In genomic region chr6:31899882-31900722, GRCh38 we compare ENCODE assay signal across 13 cellular contexts. TPM values are rescaled to one million over a fixed set of nuclear protein-coding genes. Genes with fewer than 3 reads are reported as not detected.
DNase-seq lines count a peak whose midpoint lies in the region; ATAC-seq and TF ChIP-seq lines count a peak whose summit lies in the region.
"Had no signal": no experiment of that assay in that cellular context is flagged by ENCODE, and none has a peak within 500 bp of the region (broad histone marks: within the 10 kb centered on the region; RNA-seq: fewer than 3 reads in every experiment).

No MANE protein-coding gene starts in this region.

- H3K4me1 ChIP-seq in A673 (ENCODE audit: insufficient read depth, low read length, poor library complexity, severe bottlenecking) = peaks cover 28% of the 10 kb centered on the region
- H3K4me1 ChIP-seq in DND-41 (ENCODE audit: insufficient read depth, low read length) = peaks cover 52% of the 10 kb centered on the region

- H4K20me1 ChIP-seq in DND-41 (ENCODE audit: insufficient read depth, low read length) = peaks cover 3% of the 10 kb centered on the region; the same call in 1 of the 2 replicates

- H3K9me3 ChIP-seq in A673 (ENCODE audit: low read depth, low read length, poor library complexity, severe bottlenecking) (no peaks in the 10 kb centered on the region), DND-41 (ENCODE audit: insufficient read depth, low read length, severe bottlenecking) (no peaks in the 10 kb centered on the region)
- H3K9me3 ChIP-seq: body of pancreas, ovary had no signal

- no TSS peak for BruUV-seq in A673 (replicated peaks; lab: Mats Ljungman, UMichigan)

- peaks cover 60% of the 10 kb centered on the region for H3K79me2 ChIP-seq in DND-41 (ENCODE audit: insufficient read depth, low read length)

- H3K27me3 ChIP-seq in A673 (replicated peaks; ENCODE audit: insufficient read depth, low read depth, low read length, poor library complexity) (no peaks in the 10 kb centered on the region), DND-41 (ENCODE audit: insufficient read depth, low read length, poor library complexity) (no peaks in the 10 kb centered on the region)
- H3K27me3 ChIP-seq: body of pancreas, ovary had no signal

- no peak overlapping the region for H2AFZ ChIP-seq in DND-41 (ENCODE audit: low read depth, low read length)

- peaks cover 7% of the 10 kb centered on the region for H3K36me3 Mint-ChIP-seq in activated CD8-positive, alpha-beta T cell treated with anti-CD3 and anti-CD28 coated beads for 36 hours (ENCODE audit: low read depth)
- no peaks in the 10 kb centered on the region for H3K36me3 Mint-ChIP-seq in mesothelial cell of epicardium

- peak overlapping the region; percentile 28 for H3K4me3 Mint-ChIP-seq in activated CD8-positive, alpha-beta T cell treated with anti-CD3 and anti-CD28 coated beads for 36 hours
- peak overlapping the region; percentile 68 for H3K4me3 Mint-ChIP-seq in mesothelial cell of epicardium

- H3K27ac ChIP-seq in A673 (ENCODE audit: low read depth, low read length, poor library complexity, severe bottlenecking) (peak overlapping the region; percentile 67), DND-41 (ENCODE audit: low read length) (no peak overlapping the region)

- H3K4me3 ChIP-seq in A673 (ENCODE audit: low read depth, low read length, poor library complexity, severe bottlenecking) (no peak overlapping the region), DND-41 (ENCODE audit: low read depth in 1 of 2, low read length in 2 of 2) (peak overlapping the region in 1 of 2 experiments; percentile 25; a peak in 1 of 4 replicates)
- H3K4me3 ChIP-seq: body of pancreas had no signal

- ATAC-seq in DND-41 (ENCODE audit: insufficient read depth, low read depth) = no peak
- ATAC-seq in activated CD8-positive, alpha-beta T cell treated with anti-CD3 and anti-CD28 coated beads for 36 hours = no peak
- no peak for ATAC-seq in HG02884 (IDR thresholded peaks at IDR 0.05; ENCODE audit: unreplicated experiment)
- no peak for ATAC-seq in GM18858 (IDR thresholded peaks at IDR 0.05; ENCODE audit: unreplicated experiment)
- ATAC-seq in HG03039 (IDR thresholded peaks at IDR 0.05; ENCODE audit: unreplicated experiment) = no peak
- ATAC-seq: body of pancreas had no signal

- intact Hi-C loops in A673 (cut with micrococcal nuclease; ENCODE audit: unreplicated experiment) = loop anchor here (2.0 to 10.0 kb wide), 2 partner anchors 37 to 355 kb away; partner anchors contain the start of genes ATP6V1G2, DDX39B, NEU1 and NFKBIL1
- intact Hi-C loops in activated CD8-positive, alpha-beta T cell treated with anti-CD3 and anti-CD28 coated beads for 36 hours (cut with micrococcal nuclease) = no loop called here

- peaks cover 36% of the 10 kb centered on the region for H3K4me1 Mint-ChIP-seq in activated CD8-positive, alpha-beta T cell treated with anti-CD3 and anti-CD28 coated beads for 36 hours (ENCODE audit: low read depth)
- H3K4me1 Mint-ChIP-seq in mesothelial cell of epicardium = peaks cover 38% of the 10 kb centered on the region

- no peaks in the 10 kb centered on the region for H3K9me3 Mint-ChIP-seq in activated CD8-positive, alpha-beta T cell treated with anti-CD3 and anti-CD28 coated beads for 36 hours
- H3K9me3 Mint-ChIP-seq in mesothelial cell of epicardium = no peaks in the 10 kb centered on the region

- H3K9ac ChIP-seq in DND-41 (ENCODE audit: low read depth, low read length) = peak overlapping the region; percentile 79; the same call in 1 of the 2 replicates

- CTCF ChIA-PET in A673 (lab: Charles Lee) = no interaction called here
- CTCF ChIA-PET in activated CD8-positive, alpha-beta T cell treated with anti-CD3 and anti-CD28 coated beads for 36 hours (lab: Charles Lee) = no interaction called here

- H3K27me3 Mint-ChIP-seq in activated CD8-positive, alpha-beta T cell treated with anti-CD3 and anti-CD28 coated beads for 36 hours = no peaks in the 10 kb centered on the region
- no peaks in the 10 kb centered on the region for H3K27me3 Mint-ChIP-seq in mesothelial cell of epicardium (ENCODE audit: low read depth)

- POLR2A ChIA-PET in A673 (lab: Charles Lee; ENCODE audit: low non-redundant PET) = no interaction called here
- POLR2A ChIA-PET in activated CD8-positive, alpha-beta T cell treated with anti-CD3 and anti-CD28 coated beads for 36 hours (lab: Charles Lee) = interaction anchor here (2.1 kb wide), 1 partner anchor 59 kb away, joined by 9 read pairs; the partner anchor contains the start of genes NELFE and SKIC2

- no peak overlapping the region for H3K27ac Mint-ChIP-seq in activated CD8-positive, alpha-beta T cell treated with anti-CD3 and anti-CD28 coated beads for 36 hours
- H3K27ac Mint-ChIP-seq in mesothelial cell of epicardium = no peak overlapping the region

- TF ChIP-seq CTCF in A673 (conservative IDR thresholded peaks at IDR 0.05; ENCODE audit: low read depth, low read length) = no peak
- TF ChIP-seq CTCF in DND-41 (IDR thresholded peaks at IDR 0.05; ENCODE audit: borderline replicate concordance, extremely low read depth, low read length, poor library complexity, severe bottlenecking) = no peak
- TF ChIP-seq CTCF in activated CD8-positive, alpha-beta T cell treated with anti-CD3 and anti-CD28 coated beads for 36 hours (IDR thresholded peaks at IDR 0.05) = no peak
- no peak for TF ChIP-seq CTCF in mesothelial cell of epicardium (IDR thresholded peaks at IDR 0.05; ENCODE audit: unreplicated experiment)

- peak overlapping the region; percentile 88 for H3K4me2 ChIP-seq in DND-41 (ENCODE audit: insufficient read depth, low read length)

- H3K36me3 ChIP-seq in A673 (ENCODE audit: insufficient read depth, low read length, poor library complexity, severe bottlenecking) (peaks cover 12% of the 10 kb centered on the region), DND-41 (ENCODE audit: insufficient read depth, low read length) (peaks cover 27% of the 10 kb centered on the region)
- H3K36me3 ChIP-seq: ovary had no signal

- DNase-seq in A673 (ENCODE audit: low spot score) (no peak), DND-41 (peak; percentile 15), mesothelial cell of epicardium (ENCODE audit: low spot score in 2 of 2, unreplicated experiment in 2 of 2) (no peak), NCI-H524 treated with DMSO at 0.1 percent for 48 hours (lab: John Stamatoyannopoulos, UW) (no peak)
- DNase-seq in activated CD8-positive, alpha-beta T cell treated with anti-CD3 and anti-CD28 coated beads for 36 hours = peak; percentile 34
- DNase-seq: NCI-H187; NK-92 treated with Interleukin-12 subunit alpha and Interleukin-12 subunit beta, amount 100 ng/mL, for 24 hours; ovary; stimulated activated naive CD4-positive, alpha-beta T cell had no signal

RNA-seq across cellular contexts. Expression of gene ZBTB12, which starts 1.8 kb away (rescaled TPM):
- total RNA-seq in A673 (2021) (21.3 and 25.5 TPM in 2 replicates), mesothelial cell of epicardium (35.3 to 37.1 TPM (median 35.9 TPM) in 3 replicates)
- total RNA-seq in activated CD8-positive, alpha-beta T cell treated with anti-CD3 and anti-CD28 coated beads for 36 hours = 1 to 10 TPM; 1.8 to 2.1 TPM

RNA-seq across cellular contexts. Expression of gene EHMT2, which starts 2.6 kb away (rescaled TPM):
- total RNA-seq in A673 (2021) (117 TPM in 2 replicates), mesothelial cell of epicardium (127 to 135 TPM (median 129 TPM) in 3 replicates)
- 10 to 100 TPM; 55.4 to 56.8 TPM for total RNA-seq in activated CD8-positive, alpha-beta T cell treated with anti-CD3 and anti-CD28 coated beads for 36 hours

RNA-seq across cellular contexts. Expression of gene SLC44A4, which starts 21.3 kb away (rescaled TPM):
- total RNA-seq in A673 (2021) (not detected in 2 replicates), mesothelial cell of epicardium (0.40 to 0.94 TPM (median 0.66 TPM) in 3 replicates)
- total RNA-seq in activated CD8-positive, alpha-beta T cell treated with anti-CD3 and anti-CD28 coated beads for 36 hours = not detected

RNA-seq across cellular contexts. Expression of gene C2, which starts 27.4 kb away (rescaled TPM):
- total RNA-seq in A673 (2021) = 0.56 and 1.2 TPM in 2 replicates
- total RNA-seq in activated CD8-positive, alpha-beta T cell treated with anti-CD3 and anti-CD28 coated beads for 36 hours = 1 to 10 TPM in 1 of 2 experiments, under 1 TPM in 1; 0.99 to 1.4 TPM
- total RNA-seq in mesothelial cell of epicardium = 1.6 to 2.9 TPM (median 2.7 TPM) in 3 replicates

RNA-seq across cellular contexts. Expression of gene NEU1, which starts 37.5 kb away (rescaled TPM):
- 28.5 and 34.3 TPM in 2 replicates for total RNA-seq in A673 (2021)
- 1 to 10 TPM; 8.7 to 9.8 TPM for total RNA-seq in activated CD8-positive, alpha-beta T cell treated with anti-CD3 and anti-CD28 coated beads for 36 hours
- 23.2 to 24.7 TPM (median 24.4 TPM) in 3 replicates for total RNA-seq in mesothelial cell of epicardium

Comparison
In these comparisons a context has a peak if more than half of its experiments do, and no peak if none do; other contexts are left out.
1. DNase-seq: peak in DND-41 (single experiment) and activated CD8-positive, alpha-beta T cell treated with anti-CD3 and anti-CD28 coated beads for 36 hours (single experiment); none in A673 (single experiment), mesothelial cell of epicardium (0 of 2) and NCI-H524 treated with DMSO at 0.1 percent for 48 hours (single experiment).